ENCODE assay signal across 1 cellular context in genomic region chr18:54776282-54776977, GRCh38.
TF ChIP-seq lines count a peak whose summit lies in the region.

No MANE protein-coding gene starts in this region.

TF ChIP-seq in K562, 482 proteins besides CTCF, POLR2A, EP300 and RAD21 (continued from another document):
- TF ChIP-seq, protein P1, sequence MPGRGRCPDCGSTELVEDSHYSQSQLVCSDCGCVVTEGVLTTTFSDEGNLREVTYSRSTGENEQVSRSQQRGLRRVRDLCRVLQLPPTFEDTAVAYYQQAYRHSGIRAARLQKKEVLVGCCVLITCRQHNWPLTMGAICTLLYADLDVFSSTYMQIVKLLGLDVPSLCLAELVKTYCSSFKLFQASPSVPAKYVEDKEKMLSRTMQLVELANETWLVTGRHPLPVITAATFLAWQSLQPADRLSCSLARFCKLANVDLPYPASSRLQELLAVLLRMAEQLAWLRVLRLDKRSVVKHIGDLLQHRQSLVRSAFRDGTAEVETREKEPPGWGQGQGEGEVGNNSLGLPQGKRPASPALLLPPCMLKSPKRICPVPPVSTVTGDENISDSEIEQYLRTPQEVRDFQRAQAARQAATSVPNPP (IDR thresholded peaks at IDR 0.05; ENCODE audit: borderline replicate concordance, insufficient read depth, insufficient read length): no peak
- TF ChIP-seq TCF7 (IDR thresholded peaks at IDR 0.05; ENCODE audit: borderline replicate concordance) (no peak), ZBTB8A (IDR thresholded peaks at IDR 0.05; ENCODE audit: partially characterized antibody) (no peak), TRIM24 (IDR thresholded peaks at IDR 0.05) (0 out of 4 replicates have a peak, but pooled peaks of 1 of the 2 experiments have one; percentile 10), PREB (CRISPR knock-in tag; IDR thresholded peaks at IDR 0.05) (no peak), STAG1 (CRISPR knock-in tag; IDR thresholded peaks at IDR 0.05; ENCODE audit: borderline replicate concordance) (no peak), ZNF766 (CRISPR knock-in tag; conservative IDR thresholded peaks at IDR 0.05) (peak; percentile 50; the same call in 1 of the 2 replicates), RB1 (IDR thresholded peaks at IDR 0.05; ENCODE audit: low read depth) (no peak), FOXJ3 (CRISPR knock-in tag; IDR thresholded peaks at IDR 0.05) (no peak), FOXK2 (conservative IDR thresholded peaks at IDR 0.05 in 1 of 2, IDR thresholded peaks at IDR 0.05 in 1 of 2; ENCODE audit: low read depth in 2 of 2) (no peak), ATF3 (IDR thresholded peaks at IDR 0.05) (peak; percentile 61; the same call in 1 of the 2 replicates), ATF3 (CRISPR knock-in tag; conservative IDR thresholded peaks at IDR 0.05) (no peak), FOXP1 (CRISPR knock-in tag; IDR thresholded peaks at IDR 0.05) (no peak), MEF2A (IDR thresholded peaks at IDR 0.05; ENCODE audit: control insufficient read depth, low read depth, low read length) (peak; percentile 70; the same call in 1 of the 2 replicates), NCOA2 (IDR thresholded peaks at IDR 0.05; ENCODE audit: partially characterized antibody in 2 of 2) (no peak)
- TF ChIP-seq, protein P2, sequence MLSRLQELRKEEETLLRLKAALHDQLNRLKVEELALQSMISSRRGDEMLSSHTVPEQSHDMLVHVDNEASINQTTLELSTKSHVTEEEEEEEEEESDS (CRISPR knock-in tag; IDR thresholded peaks at IDR 0.05): no peak
- TF ChIP-seq, protein P3, sequence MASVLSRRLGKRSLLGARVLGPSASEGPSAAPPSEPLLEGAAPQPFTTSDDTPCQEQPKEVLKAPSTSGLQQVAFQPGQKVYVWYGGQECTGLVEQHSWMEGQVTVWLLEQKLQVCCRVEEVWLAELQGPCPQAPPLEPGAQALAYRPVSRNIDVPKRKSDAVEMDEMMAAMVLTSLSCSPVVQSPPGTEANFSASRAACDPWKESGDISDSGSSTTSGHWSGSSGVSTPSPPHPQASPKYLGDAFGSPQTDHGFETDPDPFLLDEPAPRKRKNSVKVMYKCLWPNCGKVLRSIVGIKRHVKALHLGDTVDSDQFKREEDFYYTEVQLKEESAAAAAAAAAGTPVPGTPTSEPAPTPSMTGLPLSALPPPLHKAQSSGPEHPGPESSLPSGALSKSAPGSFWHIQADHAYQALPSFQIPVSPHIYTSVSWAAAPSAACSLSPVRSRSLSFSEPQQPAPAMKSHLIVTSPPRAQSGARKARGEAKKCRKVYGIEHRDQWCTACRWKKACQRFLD (CRISPR knock-in tag; IDR thresholded peaks at IDR 0.05): no peak
